1 cellular context compared by ENCODE assay signal in the genomic region with DNA sequence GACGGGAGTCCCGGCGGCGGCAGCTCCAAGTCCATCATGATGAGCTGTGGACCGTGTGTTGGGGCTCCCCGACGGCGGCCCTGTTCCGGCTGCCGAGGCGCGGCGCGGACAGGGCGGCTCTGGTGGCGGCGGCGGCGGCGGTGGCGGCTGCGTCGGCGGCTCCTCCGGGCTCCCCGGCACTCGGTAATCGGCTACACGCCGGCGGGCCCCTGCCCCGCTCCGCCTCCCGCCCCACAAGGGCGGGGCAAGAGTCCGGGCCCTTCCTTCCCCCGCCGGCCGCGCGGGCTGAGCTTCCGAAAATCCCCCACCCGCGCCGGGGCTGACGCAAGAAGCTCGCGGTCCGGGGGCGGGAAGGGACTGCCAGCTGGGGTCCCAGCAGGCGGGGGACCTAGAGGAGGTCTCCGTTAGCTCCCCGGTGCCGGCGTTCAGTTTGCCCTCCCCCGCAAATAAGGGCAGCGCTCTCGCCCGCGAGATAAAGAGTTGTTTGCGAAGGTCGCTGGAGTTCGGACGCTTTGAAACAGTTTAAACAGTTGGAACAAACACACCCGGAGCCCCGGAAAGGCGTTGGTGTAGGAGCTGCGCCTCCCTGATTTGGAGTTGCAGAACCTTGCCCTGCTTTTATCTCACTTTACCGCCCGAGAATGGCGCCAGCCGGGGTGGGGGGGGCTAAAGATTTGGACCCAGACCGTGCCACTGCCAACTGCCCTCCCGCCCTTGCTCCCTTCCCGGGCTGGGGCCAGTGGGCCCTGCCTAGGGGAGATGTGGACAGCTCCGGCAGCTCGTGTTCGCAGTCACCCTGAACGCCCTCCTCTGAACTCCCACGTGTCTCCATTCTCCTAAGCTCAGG.
TF ChIP-seq lines count a peak whose summit lies in the region.

Gene NFE2L2, minus strand, starts transcription at position 189 of the 847 bp plus-strand sequence. Its CDS starts 151 bp downstream, at position 38.

TF ChIP-seq in HepG2, 621 proteins besides CTCF, POLR2A, EP300 and RAD21 (continued from another document):
- TF ChIP-seq ZNF484 (CRISPR knock-in tag; IDR thresholded peaks at IDR 0.05; ENCODE audit: borderline replicate concordance, low read depth) (no peak), HOXA5 (CRISPR knock-in tag; IDR thresholded peaks at IDR 0.05) (peak; percentile 89), AHR (CRISPR knock-in tag; IDR thresholded peaks at IDR 0.05) (0 out of 2 replicates have a peak, but pooled peaks have one; percentile 68), NFATC3 (CRISPR knock-in tag; IDR thresholded peaks at IDR 0.05) (peak; percentile 50; the same call in 1 of the 2 replicates), PRDM10 (CRISPR knock-in tag; IDR thresholded peaks at IDR 0.05; ENCODE audit: low read depth) (peak; percentile 92), DNMT1 (CRISPR knock-in tag; IDR thresholded peaks at IDR 0.05) (no peak), ZSCAN29 (CRISPR knock-in tag; conservative IDR thresholded peaks at IDR 0.05) (peak; percentile 81), ZNF746 (CRISPR knock-in tag; IDR thresholded peaks at IDR 0.05) (peak; percentile 100), BRCA1 (CRISPR knock-in tag; IDR thresholded peaks at IDR 0.05) (no peak), ZNF382 (CRISPR knock-in tag; IDR thresholded peaks at IDR 0.05; ENCODE audit: borderline replicate concordance) (no peak), ZNF331 (CRISPR knock-in tag; IDR thresholded peaks at IDR 0.05) (peak; percentile 18; the same call in 1 of the 2 replicates), GABPB1 (CRISPR knock-in tag; IDR thresholded peaks at IDR 0.05) (peak; percentile 86)
- TF ChIP-seq, protein P1, sequence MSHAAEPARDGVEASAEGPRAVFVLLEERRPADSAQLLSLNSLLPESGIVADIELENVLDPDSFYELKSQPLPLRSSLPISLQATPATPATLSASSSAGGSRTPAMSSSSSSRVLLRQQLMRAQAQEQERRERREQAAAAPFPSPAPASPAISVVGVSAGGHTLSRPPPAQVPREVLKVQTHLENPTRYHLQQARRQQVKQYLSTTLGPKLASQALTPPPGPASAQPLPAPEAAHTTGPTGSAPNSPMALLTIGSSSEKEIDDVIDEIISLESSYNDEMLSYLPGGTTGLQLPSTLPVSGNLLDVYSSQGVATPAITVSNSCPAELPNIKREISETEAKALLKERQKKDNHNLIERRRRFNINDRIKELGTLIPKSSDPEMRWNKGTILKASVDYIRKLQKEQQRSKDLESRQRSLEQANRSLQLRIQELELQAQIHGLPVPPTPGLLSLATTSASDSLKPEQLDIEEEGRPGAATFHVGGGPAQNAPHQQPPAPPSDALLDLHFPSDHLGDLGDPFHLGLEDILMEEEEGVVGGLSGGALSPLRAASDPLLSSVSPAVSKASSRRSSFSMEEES (CRISPR knock-in tag; IDR thresholded peaks at IDR 0.05): 0 out of 2 replicates have a peak, but pooled peaks have one; percentile 51
- TF ChIP-seq, protein P2, sequence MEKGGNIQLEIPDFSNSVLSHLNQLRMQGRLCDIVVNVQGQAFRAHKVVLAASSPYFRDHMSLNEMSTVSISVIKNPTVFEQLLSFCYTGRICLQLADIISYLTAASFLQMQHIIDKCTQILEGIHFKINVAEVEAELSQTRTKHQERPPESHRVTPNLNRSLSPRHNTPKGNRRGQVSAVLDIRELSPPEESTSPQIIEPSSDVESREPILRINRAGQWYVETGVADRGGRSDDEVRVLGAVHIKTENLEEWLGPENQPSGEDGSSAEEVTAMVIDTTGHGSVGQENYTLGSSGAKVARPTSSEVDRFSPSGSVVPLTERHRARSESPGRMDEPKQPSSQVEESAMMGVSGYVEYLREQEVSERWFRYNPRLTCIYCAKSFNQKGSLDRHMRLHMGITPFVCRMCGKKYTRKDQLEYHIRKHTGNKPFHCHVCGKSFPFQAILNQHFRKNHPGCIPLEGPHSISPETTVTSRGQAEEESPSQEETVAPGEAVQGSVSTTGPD (CRISPR knock-in tag; IDR thresholded peaks at IDR 0.05): peak; percentile 95
- TF ChIP-seq, protein P3, sequence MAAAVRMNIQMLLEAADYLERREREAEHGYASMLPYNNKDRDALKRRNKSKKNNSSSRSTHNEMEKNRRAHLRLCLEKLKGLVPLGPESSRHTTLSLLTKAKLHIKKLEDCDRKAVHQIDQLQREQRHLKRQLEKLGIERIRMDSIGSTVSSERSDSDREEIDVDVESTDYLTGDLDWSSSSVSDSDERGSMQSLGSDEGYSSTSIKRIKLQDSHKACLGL (CRISPR knock-in tag; IDR thresholded peaks at IDR 0.05): 0 out of 2 replicates have a peak, but pooled peaks have one; percentile 11
- TF ChIP-seq, protein P4, sequence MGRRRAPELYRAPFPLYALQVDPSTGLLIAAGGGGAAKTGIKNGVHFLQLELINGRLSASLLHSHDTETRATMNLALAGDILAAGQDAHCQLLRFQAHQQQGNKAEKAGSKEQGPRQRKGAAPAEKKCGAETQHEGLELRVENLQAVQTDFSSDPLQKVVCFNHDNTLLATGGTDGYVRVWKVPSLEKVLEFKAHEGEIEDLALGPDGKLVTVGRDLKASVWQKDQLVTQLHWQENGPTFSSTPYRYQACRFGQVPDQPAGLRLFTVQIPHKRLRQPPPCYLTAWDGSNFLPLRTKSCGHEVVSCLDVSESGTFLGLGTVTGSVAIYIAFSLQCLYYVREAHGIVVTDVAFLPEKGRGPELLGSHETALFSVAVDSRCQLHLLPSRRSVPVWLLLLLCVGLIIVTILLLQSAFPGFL (CRISPR knock-in tag; IDR thresholded peaks at IDR 0.05): 0 out of 2 replicates have a peak, but pooled peaks have one; percentile 38
